In genomic region chr2:223165423-223166214, GRCh38 we compare ENCODE assay signal across 15 cellular contexts.
A peak's percentile ranks its signal among the peaks of the same experiment; 100 is the strongest.
DNase-seq lines count a peak whose midpoint lies in the region; ATAC-seq, FAIRE-seq and TF ChIP-seq lines count a peak whose summit lies in the region.
"Had no signal": no experiment of that assay in that cellular context is flagged by ENCODE, and none has a peak within 500 bp of the region (broad histone marks: within the 10 kb centered on the region; RNA-seq: fewer than 3 reads in every experiment).

No MANE protein-coding gene starts in this region.

- WGBS in small intestine, 3 donors, result 25 to 76% (median 74%) methylated on average over 2 of the region's 2 CpGs

- ATAC-seq in HG03432 (IDR thresholded peaks at IDR 0.05; ENCODE audit: unreplicated experiment), result no peak
- ATAC-seq: GM12878 had no signal

- CTCF ChIA-PET in GM10248 (lab: Yijun Ruan, JAX), result no interaction called here

- no peak overlapping the region for H3K4me3 ChIP-seq in small intestine (ENCODE audit: low read depth in 1 of 2, low read length in 2 of 2)
- H3K4me3 ChIP-seq: BLaER1, GM12878 had no signal

- FAIRE-seq in small intestine (lab: Jason Lieb, UNC), result no peak
- FAIRE-seq: GM12878, GM18507 had no signal

- H3K27me3 ChIP-seq in small intestine (ENCODE audit: control insufficient read depth in 2 of 2, insufficient read depth in 2 of 2, low read length in 2 of 2), result no peaks in the 10 kb centered on the region
- H3K27me3 ChIP-seq: BLaER1 had no signal

- no peaks in the 10 kb centered on the region for H3K36me3 ChIP-seq in small intestine (ENCODE audit: control insufficient read depth in 2 of 2, insufficient read depth in 2 of 2, low read length in 2 of 2)
- H3K36me3 ChIP-seq: BLaER1 had no signal

- DNase-seq in DMS 273 (lab: John Stamatoyannopoulos, UW; ENCODE audit: unreplicated experiment) (peak; percentile 16), DMS 273 treated with DMSO at 0.1 percent for 48 hours (lab: John Stamatoyannopoulos, UW) (no peak), NCI-H226 (peak; percentile 8), amniotic epithelial cell (ENCODE audit: low read depth) (peak; percentile 47), small intestine (peak; percentile 80), GM10248 (ENCODE audit: extremely low spot score) (no peak)
- DNase-seq: Caco-2; CD8-positive, alpha-beta memory T cell; GOT3; H9 had no signal

- POLR2A ChIA-PET in GM10248 (lab: Yijun Ruan, JAX), result no interaction called here

- no peak overlapping the region for H3K27ac ChIP-seq in small intestine (ENCODE audit: low read depth in 1 of 2, low read length in 1 of 2)
- H3K27ac ChIP-seq: 22Rv1, BLaER1 had no signal

- no peaks in the 10 kb centered on the region for H3K9me3 ChIP-seq in small intestine (ENCODE audit: control insufficient read depth, low read depth)
- H3K9me3 ChIP-seq: BLaER1 had no signal

- no peaks in the 10 kb centered on the region for H3K4me1 ChIP-seq in small intestine (ENCODE audit: control insufficient read depth in 2 of 2, insufficient read depth in 1 of 2, low read depth in 1 of 2, low read length in 1 of 2)
- H3K4me1 ChIP-seq: Caco-2 had no signal

- TF ChIP-seq CTCF in GM10248 (IDR thresholded peaks at IDR 0.05; ENCODE audit: control extremely low read depth, extremely low read depth, low read depth, missing control alignments), result no peak

Comparison
In these comparisons a context has a peak if more than half of its experiments do, and no peak if none do; other contexts are left out.
1. DNase-seq: peak in DMS 273 (single experiment), NCI-H226 (single experiment), amniotic epithelial cell (single experiment) and small intestine (single experiment); none in DMS 273 treated with DMSO at 0.1 percent for 48 hours (single experiment) and GM10248 (single experiment).